In the genomic region with DNA sequence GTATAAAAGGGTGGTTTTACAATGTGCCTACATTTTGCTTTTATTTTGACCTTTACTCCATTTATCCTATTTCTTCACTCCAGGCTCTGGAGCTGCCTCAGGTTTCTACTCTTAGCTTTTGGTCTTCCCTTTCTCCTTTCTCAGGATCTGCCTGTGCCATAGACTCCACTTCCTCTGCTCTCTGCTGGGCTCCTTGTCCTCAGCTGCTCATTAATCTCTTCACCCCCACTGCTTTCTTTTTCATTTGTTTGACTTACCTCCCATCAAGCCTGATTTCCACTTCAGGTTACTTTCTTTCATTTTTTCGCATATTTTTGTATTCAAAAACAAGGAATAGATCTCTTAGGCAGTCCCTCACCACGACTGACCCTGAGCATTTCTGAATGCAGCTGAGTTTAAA, we compare ENCODE assay signal across 20 cellular contexts.
"Had no signal": no experiment of that assay in that cellular context is flagged by ENCODE, and none has a peak within 500 bp of the region (broad histone marks: within the 10 kb centered on the region; RNA-seq: fewer than 3 reads in every experiment).

No MANE protein-coding gene starts in this region.

- H3K27ac Mint-ChIP-seq: activated T-cell treated with anti-CD3 and anti-CD28 coated beads, Interleukin-2, amount 50 U/mL, for 24 hours; activated T-helper 17 cell treated with anti-CD3 and anti-CD28 coated beads, Interleukin-2, amount 50 U/mL, for 72 hours; memory B cell; naive thymus-derived CD4-positive, alpha-beta T cell had no signal

- DNase-seq: activated CD4-positive, alpha-beta T cell treated with anti-CD3 and anti-CD28 coated beads, Interleukin-2, amount 50 U/mL, for 4 hours; activated CD8-positive, alpha-beta memory T cell treated with anti-CD3 and anti-CD28 coated beads for 24 hours; activated CD8-positive, alpha-beta memory T cell treated with anti-CD3 and anti-CD28 coated beads, Interleukin-2, amount 50 U/mL, for 4 hours; activated T-cell treated with anti-CD3 and anti-CD28 coated beads, Interleukin-2, amount 50 U/mL, for 24 hours; aorta; dermis blood vessel endothelial cell; effector CD8-positive, alpha-beta T cell; erythroblast; foreskin fibroblast; naive thymus-derived CD4-positive, alpha-beta T cell; ovary; psoas muscle; stimulated activated CD4-positive, alpha-beta T cell treated with anti-CD3 and anti-CD28 coated beads, Interleukin-4, amount 100 ng/mL, for 4 hours; stimulated activated naive CD8-positive, alpha-beta T cell treated with anti-CD3 and anti-CD28 coated beads, Interleukin-15, Interleukin-2, amounts not matched to agents 100 U/mL and 50 U/mL, for 24 hours; T-helper 1 cell had no signal

- H3K4me3 ChIP-seq: ovary, psoas muscle, right atrium auricular region had no signal

- ATAC-seq: activated naive CD4-positive, alpha-beta T cell treated with anti-CD3 and anti-CD28 coated beads, Interleukin-2, amount 50 U/mL, for 72 hours; activated T-helper 17 cell treated with anti-CD3 and anti-CD28 coated beads, Interleukin-2, amount 50 U/mL, for 72 hours; naive thymus-derived CD4-positive, alpha-beta T cell; psoas muscle; stimulated activated naive CD8-positive, alpha-beta T cell treated with anti-CD3 and anti-CD28 coated beads, Interleukin-15, Interleukin-2, amounts not matched to agents 100 U/mL and 50 U/mL, for 24 hours had no signal

- H3K27ac ChIP-seq: ovary, psoas muscle, right atrium auricular region had no signal

- H3K27me3 Mint-ChIP-seq: brain, memory B cell had no signal

- H3K27me3 ChIP-seq: ovary, right atrium auricular region had no signal

- H3K9me3 Mint-ChIP-seq: activated naive CD4-positive, alpha-beta T cell treated with anti-CD3 and anti-CD28 coated beads, Interleukin-2, amount 50 U/mL, for 72 hours; activated T-cell treated with anti-CD3 and anti-CD28 coated beads, Interleukin-2, amount 50 U/mL, for 24 hours; activated T-helper 17 cell treated with anti-CD3 and anti-CD28 coated beads, Interleukin-2, amount 50 U/mL, for 72 hours; memory B cell; naive thymus-derived CD4-positive, alpha-beta T cell had no signal

- H3K36me3 ChIP-seq: ovary, right atrium auricular region had no signal

- H3K4me1 ChIP-seq: psoas muscle had no signal

- H3K4me1 Mint-ChIP-seq: activated T-helper 17 cell treated with anti-CD3 and anti-CD28 coated beads, Interleukin-2, amount 50 U/mL, for 72 hours; naive thymus-derived CD4-positive, alpha-beta T cell had no signal

- H3K36me3 Mint-ChIP-seq: activated naive CD4-positive, alpha-beta T cell treated with anti-CD3 and anti-CD28 coated beads, Interleukin-2, amount 50 U/mL, for 72 hours; brain; naive thymus-derived CD4-positive, alpha-beta T cell had no signal

- H3K4me3 Mint-ChIP-seq: activated T-cell treated with anti-CD3 and anti-CD28 coated beads, Interleukin-2, amount 50 U/mL, for 24 hours; activated T-helper 17 cell treated with anti-CD3 and anti-CD28 coated beads, Interleukin-2, amount 50 U/mL, for 72 hours; brain; memory B cell; naive thymus-derived CD4-positive, alpha-beta T cell had no signal
